ENCODE assay signal across 8 cellular contexts in genomic region chr16:67935402-67936123, GRCh38. TPM values are rescaled to one million over a fixed set of nuclear protein-coding genes. Genes with fewer than 3 reads are reported as not detected.
DNase-seq lines count a peak whose midpoint lies in the region; ATAC-seq, FAIRE-seq and TF ChIP-seq lines count a peak whose summit lies in the region.

No MANE protein-coding gene starts in this region.

- peak; percentile 89 for ATAC-seq in HG03442 (IDR thresholded peaks at IDR 0.05; ENCODE audit: unreplicated experiment)
- ATAC-seq in activated CD4-positive, alpha-beta T cell treated with anti-CD3 and anti-CD28 coated beads for 36 hours, result peak; percentile 91

- peak; percentile 96 for DNase-seq in BE2C
- peak; percentile 99 for DNase-seq in GM19239 (ENCODE audit: insufficient read length, low spot score)
- peak; percentile 93 for DNase-seq in NCI-H510A treated with DMSO at 0.1 percent for 48 hours (lab: John Stamatoyannopoulos, UW)
- DNase-seq in activated CD4-positive, alpha-beta T cell treated with anti-CD3 and anti-CD28 coated beads for 36 hours, result peak; percentile 98
- DNase-seq in choroid plexus epithelial cell (ENCODE audit: low read depth), result peak; percentile 96
- peak; percentile 96 for DNase-seq in kidney glomerular epithelial cell (lab: John Stamatoyannopoulos, UW)
- peak; percentile 94 to 97 for DNase-seq in stimulated activated CD4-positive, alpha-beta T cell treated with anti-CD3 and anti-CD28 coated beads, Interleukin-15, amount 100 ng/mL, for 48 hours (ENCODE audit: low read depth in 2 of 2)

- H3K27ac Mint-ChIP-seq in activated CD4-positive, alpha-beta T cell treated with anti-CD3 and anti-CD28 coated beads for 36 hours, result peak overlapping the region; percentile 100

- H3K27me3 ChIP-seq in BE2C, result no peaks in the 10 kb centered on the region

- H3K4me3 ChIP-seq in BE2C (ENCODE audit: low read depth, low read length) (peak overlapping the region; percentile 86), choroid plexus epithelial cell (ENCODE audit: low read depth, low read length) (peak overlapping the region; percentile 100)

- CTCF ChIA-PET in activated CD4-positive, alpha-beta T cell treated with anti-CD3 and anti-CD28 coated beads for 36 hours (lab: Charles Lee), result interaction anchor here (0.6 to 3.0 kb wide), 19 partner anchors 9 to 441 kb away, joined by 3 to 17 read pairs (median 5); partner anchors contain the start of genes LCAT, NRN1L and NUTF2

- no peaks in the 10 kb centered on the region for H3K9me3 Mint-ChIP-seq in activated CD4-positive, alpha-beta T cell treated with anti-CD3 and anti-CD28 coated beads for 36 hours (ENCODE audit: low read depth)

- H3K27me3 Mint-ChIP-seq in activated CD4-positive, alpha-beta T cell treated with anti-CD3 and anti-CD28 coated beads for 36 hours, result no peaks in the 10 kb centered on the region

- TF ChIP-seq CTCF in BE2C (IDR thresholded peaks at IDR 0.05; ENCODE audit: low read depth, low read length) (no peak), choroid plexus epithelial cell (conservative IDR thresholded peaks at IDR 0.05; ENCODE audit: low read depth, low read length) (no peak)

- peak overlapping the region; percentile 100 for H3K4me3 Mint-ChIP-seq in activated CD4-positive, alpha-beta T cell treated with anti-CD3 and anti-CD28 coated beads for 36 hours

- no peaks in the 10 kb centered on the region for H3K36me3 ChIP-seq in BE2C

- peaks cover 37% of the 10 kb centered on the region for H3K4me1 Mint-ChIP-seq in activated CD4-positive, alpha-beta T cell treated with anti-CD3 and anti-CD28 coated beads for 36 hours

- H3K4me1 ChIP-seq in BE2C, result no peaks in the 10 kb centered on the region; the same call in 1 of the 2 replicates

- no peaks in the 10 kb centered on the region for H3K9me3 ChIP-seq in BE2C

- H3K36me3 Mint-ChIP-seq in activated CD4-positive, alpha-beta T cell treated with anti-CD3 and anti-CD28 coated beads for 36 hours (ENCODE audit: low read depth), result peaks cover 58% of the 10 kb centered on the region

- FAIRE-seq in GM19239 (lab: Jason Lieb, UNC), result peak; percentile 99

- POLR2A ChIA-PET in activated CD4-positive, alpha-beta T cell treated with anti-CD3 and anti-CD28 coated beads for 36 hours (lab: Charles Lee), result interaction anchor here (0.5 to 1.5 kb wide), 13 partner anchors 9 to 489 kb away, joined by 3 to 8 read pairs (median 3); partner anchors contain the start of genes DDX28, DPEP2, DUS2 and EDC4

- intact Hi-C loops in activated CD4-positive, alpha-beta T cell treated with anti-CD3 and anti-CD28 coated beads for 36 hours (cut with DNase I, micrococcal nuclease), result loop anchor here (1.0 to 5.0 kb wide), 20 partner anchors 33 to 709 kb away; partner anchors contain the start of genes CTCF (in 2 of the 2), ESRP2 (in 2 of the 2), NFATC3 (in 2 of the 2) and PSKH1 (in 2 of the 2)

RNA-seq across cellular contexts. Expression of gene PSMB10, which starts 1.1 kb away (rescaled TPM):
- 155 TPM for polyA plus RNA-seq in BE2C (2012; ENCODE audit: insufficient read depth, insufficient read length, low read depth)
- 100 to 1,000 TPM; 123 to 195 TPM for total RNA-seq in activated CD4-positive, alpha-beta T cell treated with anti-CD3 and anti-CD28 coated beads for 36 hours

RNA-seq across cellular contexts. Expression of gene CTRL, which starts 3.9 kb away (rescaled TPM):
- 5.6 TPM for polyA plus RNA-seq in BE2C (2012; ENCODE audit: insufficient read depth, insufficient read length, low read depth)
- 1 to 10 TPM; 2.5 to 3.5 TPM for total RNA-seq in activated CD4-positive, alpha-beta T cell treated with anti-CD3 and anti-CD28 coated beads for 36 hours

RNA-seq across cellular contexts. Expression of gene LCAT, which starts 8.4 kb away (rescaled TPM):
- polyA plus RNA-seq in BE2C (2012; ENCODE audit: insufficient read depth, insufficient read length, low read depth), result 3.6 TPM
- 1 to 10 TPM; 9.1 to 9.9 TPM for total RNA-seq in activated CD4-positive, alpha-beta T cell treated with anti-CD3 and anti-CD28 coated beads for 36 hours

RNA-seq across cellular contexts. Expression of gene SLC12A4, which starts 32.9 kb away (rescaled TPM):
- 9.1 TPM for polyA plus RNA-seq in BE2C (2012; ENCODE audit: insufficient read depth, insufficient read length, low read depth)
- 10 to 100 TPM; 21.8 to 25.8 TPM for total RNA-seq in activated CD4-positive, alpha-beta T cell treated with anti-CD3 and anti-CD28 coated beads for 36 hours

RNA-seq across cellular contexts. Expression of gene PSKH1, which starts 42.5 kb away (rescaled TPM):
- polyA plus RNA-seq in BE2C (2012; ENCODE audit: insufficient read depth, insufficient read length, low read depth), result 76.3 TPM
- 10 to 100 TPM; 11.7 to 11.9 TPM for total RNA-seq in activated CD4-positive, alpha-beta T cell treated with anti-CD3 and anti-CD28 coated beads for 36 hours

Comparison
In these comparisons a context has a peak if more than half of its experiments do, and no peak if none do; other contexts are left out.
1. Peak in every context shown above with its lines: DNase-seq, ATAC-seq and H3K4me3 ChIP-seq.